18 cellular contexts compared by ENCODE assay signal in genomic region chr2:230429513-230429912, GRCh38. TPM values are rescaled to one million over a fixed set of nuclear protein-coding genes. Genes with fewer than 3 reads are reported as not detected.
DNase-seq lines count a peak whose midpoint lies in the region; ATAC-seq and FAIRE-seq lines count a peak whose summit lies in the region.
"Had no signal": no experiment of that assay in that cellular context is flagged by ENCODE, and none has a peak within 500 bp of the region (broad histone marks: within the 10 kb centered on the region; RNA-seq: fewer than 3 reads in every experiment).

No MANE protein-coding gene starts in this region.

- H3K27me3 Mint-ChIP-seq in activated naive CD8-positive, alpha-beta T cell = no peaks in the 10 kb centered on the region
- H3K27me3 Mint-ChIP-seq in activated naive CD8-positive, alpha-beta T cell treated with anti-CD3 and anti-CD28 coated beads for 36 hours = no peaks in the 10 kb centered on the region
- no peaks in the 10 kb centered on the region for H3K27me3 Mint-ChIP-seq in activated T-helper 2 cell treated with anti-CD3 and anti-CD28 coated beads, Interferon-gamma antibody, Interleukin-2, Interleukin-4, amounts not matched to agents 10 μg/mL and 5 μg/mL and 100 μg/mL, durations not matched to agents 14 hours and 24 hours and 36 hours (ENCODE audit: low read depth)
- no peaks in the 10 kb centered on the region for H3K27me3 Mint-ChIP-seq in stimulated activated memory B cell treated with anti-CD40 and anti-IgM and Interleukin-4, amounts not matched to agents 10 μg/mL and 1 μg/mL and 100 μg/mL, for 72 hours
- no peaks in the 10 kb centered on the region for H3K27me3 Mint-ChIP-seq in activated T-cell treated with anti-CD3 and anti-CD28 coated beads, Interleukin-2, amount 50 U/mL, for 4 hours (ENCODE audit: low read depth)

- no peak for DNase-seq in activated naive CD8-positive, alpha-beta T cell treated with anti-CD3 and anti-CD28 coated beads for 36 hours
- DNase-seq in GM18507 (ENCODE audit: extremely low spot score, insufficient read length, low read depth) (no peak), NCI-H187 treated with DMSO at 0.1 percent for 48 hours (lab: John Stamatoyannopoulos, UW) (no peak)
- no peak for DNase-seq in activated T-helper 2 cell treated with anti-CD3 and anti-CD28 coated beads, Interferon-gamma antibody, Interleukin-2, Interleukin-4, amounts not matched to agents 10 μg/mL and 5 μg/mL and 100 μg/mL, durations not matched to agents 14 hours and 24 hours and 36 hours (ENCODE audit: low spot score)
- DNase-seq in activated T-cell treated with anti-CD3 and anti-CD28 coated beads, Interleukin-2, amount 50 U/mL, for 4 hours = no peak
- DNase-seq: BE2C, COR-L47, DMS79 treated with DMSO at 0.1 percent for 48 hours, NCI-H1694, NCI-H2081 treated with DMSO at 0.1 percent for 48 hours, NCI-H2171 treated with DMSO at 0.1 percent for 48 hours, NCI-H446, NCI-H526 had no signal

- FAIRE-seq in GM18507 (lab: Jason Lieb, UNC) = peak; percentile 5
- FAIRE-seq: A549 had no signal

- ATAC-seq in stimulated activated memory B cell treated with anti-CD40 and anti-IgM and Interleukin-4, amounts not matched to agents 10 μg/mL and 1 μg/mL and 100 μg/mL, for 72 hours = no peak
- no peak for ATAC-seq in activated T-cell treated with anti-CD3 and anti-CD28 coated beads, Interleukin-2, amount 50 U/mL, for 4 hours
- ATAC-seq: A549, GM23338, Right ventricle myocardium inferior had no signal

- peaks cover 36% of the 10 kb centered on the region for H3K36me3 Mint-ChIP-seq in activated naive CD8-positive, alpha-beta T cell
- H3K36me3 Mint-ChIP-seq in activated naive CD8-positive, alpha-beta T cell treated with anti-CD3 and anti-CD28 coated beads for 36 hours = peaks cover 80% of the 10 kb centered on the region
- H3K36me3 Mint-ChIP-seq in activated T-helper 2 cell treated with anti-CD3 and anti-CD28 coated beads, Interferon-gamma antibody, Interleukin-2, Interleukin-4, amounts not matched to agents 10 μg/mL and 5 μg/mL and 100 μg/mL, durations not matched to agents 14 hours and 24 hours and 36 hours (ENCODE audit: low read depth) = peaks cover 92% of the 10 kb centered on the region
- H3K36me3 Mint-ChIP-seq in stimulated activated memory B cell treated with anti-CD40 and anti-IgM and Interleukin-4, amounts not matched to agents 10 μg/mL and 1 μg/mL and 100 μg/mL, for 72 hours = peaks cover 89% of the 10 kb centered on the region
- peaks cover 54% of the 10 kb centered on the region for H3K36me3 Mint-ChIP-seq in activated T-cell treated with anti-CD3 and anti-CD28 coated beads, Interleukin-2, amount 50 U/mL, for 4 hours (ENCODE audit: insufficient read depth)

- intact Hi-C loops in activated T-helper 2 cell treated with anti-CD3 and anti-CD28 coated beads, Interferon-gamma antibody, Interleukin-2, Interleukin-4, amounts not matched to agents 10 μg/mL and 5 μg/mL and 100 μg/mL, durations not matched to agents 14 hours and 24 hours and 36 hours (cut with micrococcal nuclease) = no loop called here

- peaks cover 15% of the 10 kb centered on the region for H3K9me3 Mint-ChIP-seq in activated naive CD8-positive, alpha-beta T cell (ENCODE audit: low read depth)
- peaks cover 13% of the 10 kb centered on the region for H3K9me3 Mint-ChIP-seq in activated naive CD8-positive, alpha-beta T cell treated with anti-CD3 and anti-CD28 coated beads for 36 hours
- peaks cover 35% of the 10 kb centered on the region for H3K9me3 Mint-ChIP-seq in activated T-helper 2 cell treated with anti-CD3 and anti-CD28 coated beads, Interferon-gamma antibody, Interleukin-2, Interleukin-4, amounts not matched to agents 10 μg/mL and 5 μg/mL and 100 μg/mL, durations not matched to agents 14 hours and 24 hours and 36 hours
- peaks cover 6% of the 10 kb centered on the region for H3K9me3 Mint-ChIP-seq in stimulated activated memory B cell treated with anti-CD40 and anti-IgM and Interleukin-4, amounts not matched to agents 10 μg/mL and 1 μg/mL and 100 μg/mL, for 72 hours
- peaks cover 4% of the 10 kb centered on the region for H3K9me3 Mint-ChIP-seq in activated T-cell treated with anti-CD3 and anti-CD28 coated beads, Interleukin-2, amount 50 U/mL, for 4 hours

- H3K27ac Mint-ChIP-seq in activated naive CD8-positive, alpha-beta T cell = peak overlapping the region; percentile 61
- no peak overlapping the region for H3K27ac Mint-ChIP-seq in activated naive CD8-positive, alpha-beta T cell treated with anti-CD3 and anti-CD28 coated beads for 36 hours
- H3K27ac Mint-ChIP-seq in activated T-helper 2 cell treated with anti-CD3 and anti-CD28 coated beads, Interferon-gamma antibody, Interleukin-2, Interleukin-4, amounts not matched to agents 10 μg/mL and 5 μg/mL and 100 μg/mL, durations not matched to agents 14 hours and 24 hours and 36 hours = peak overlapping the region; percentile 14
- peak overlapping the region; percentile 74 for H3K27ac Mint-ChIP-seq in stimulated activated memory B cell treated with anti-CD40 and anti-IgM and Interleukin-4, amounts not matched to agents 10 μg/mL and 1 μg/mL and 100 μg/mL, for 72 hours
- H3K27ac Mint-ChIP-seq: GM23338 had no signal

- peak overlapping the region; percentile 47 for H3K4me3 Mint-ChIP-seq in activated naive CD8-positive, alpha-beta T cell
- no peak overlapping the region for H3K4me3 Mint-ChIP-seq in activated naive CD8-positive, alpha-beta T cell treated with anti-CD3 and anti-CD28 coated beads for 36 hours
- H3K4me3 Mint-ChIP-seq in activated T-helper 2 cell treated with anti-CD3 and anti-CD28 coated beads, Interferon-gamma antibody, Interleukin-2, Interleukin-4, amounts not matched to agents 10 μg/mL and 5 μg/mL and 100 μg/mL, durations not matched to agents 14 hours and 24 hours and 36 hours (ENCODE audit: low read depth) = no peak overlapping the region
- H3K4me3 Mint-ChIP-seq in stimulated activated memory B cell treated with anti-CD40 and anti-IgM and Interleukin-4, amounts not matched to agents 10 μg/mL and 1 μg/mL and 100 μg/mL, for 72 hours = no peak overlapping the region
- H3K4me3 Mint-ChIP-seq in activated T-cell treated with anti-CD3 and anti-CD28 coated beads, Interleukin-2, amount 50 U/mL, for 4 hours = no peak overlapping the region
- H3K4me3 Mint-ChIP-seq: GM23338 had no signal

- H3K4me1 Mint-ChIP-seq in activated naive CD8-positive, alpha-beta T cell (ENCODE audit: low read depth) = peaks cover 71% of the 10 kb centered on the region
- peaks cover 62% of the 10 kb centered on the region for H3K4me1 Mint-ChIP-seq in activated naive CD8-positive, alpha-beta T cell treated with anti-CD3 and anti-CD28 coated beads for 36 hours
- peaks cover 47% of the 10 kb centered on the region for H3K4me1 Mint-ChIP-seq in activated T-helper 2 cell treated with anti-CD3 and anti-CD28 coated beads, Interferon-gamma antibody, Interleukin-2, Interleukin-4, amounts not matched to agents 10 μg/mL and 5 μg/mL and 100 μg/mL, durations not matched to agents 14 hours and 24 hours and 36 hours (ENCODE audit: low read depth)
- H3K4me1 Mint-ChIP-seq in stimulated activated memory B cell treated with anti-CD40 and anti-IgM and Interleukin-4, amounts not matched to agents 10 μg/mL and 1 μg/mL and 100 μg/mL, for 72 hours = peaks cover 74% of the 10 kb centered on the region
- H3K4me1 Mint-ChIP-seq in activated T-cell treated with anti-CD3 and anti-CD28 coated beads, Interleukin-2, amount 50 U/mL, for 4 hours (ENCODE audit: low read depth) = peaks cover 69% of the 10 kb centered on the region
- H3K4me1 Mint-ChIP-seq: GM23338 had no signal

RNA-seq across cellular contexts. Expression of gene SP100, which starts 13.5 kb away (rescaled TPM):
- 100 to 1,000 TPM; 108 to 112 TPM for total RNA-seq in activated naive CD8-positive, alpha-beta T cell treated with anti-CD3 and anti-CD28 coated beads for 36 hours
- total RNA-seq in activated T-helper 2 cell treated with anti-CD3 and anti-CD28 coated beads, Interferon-gamma antibody, Interleukin-2, Interleukin-4, amounts not matched to agents 10 μg/mL and 5 μg/mL and 100 μg/mL, durations not matched to agents 14 hours and 24 hours and 36 hours = 153 and 158 TPM in 2 replicates
- total RNA-seq in activated T-cell treated with anti-CD3 and anti-CD28 coated beads, Interleukin-2, amount 50 U/mL, for 4 hours = 10 to 100 TPM; 50.7 to 69.7 (median 54.9) TPM
